1 cellular context compared by ENCODE assay signal in the genomic region with DNA sequence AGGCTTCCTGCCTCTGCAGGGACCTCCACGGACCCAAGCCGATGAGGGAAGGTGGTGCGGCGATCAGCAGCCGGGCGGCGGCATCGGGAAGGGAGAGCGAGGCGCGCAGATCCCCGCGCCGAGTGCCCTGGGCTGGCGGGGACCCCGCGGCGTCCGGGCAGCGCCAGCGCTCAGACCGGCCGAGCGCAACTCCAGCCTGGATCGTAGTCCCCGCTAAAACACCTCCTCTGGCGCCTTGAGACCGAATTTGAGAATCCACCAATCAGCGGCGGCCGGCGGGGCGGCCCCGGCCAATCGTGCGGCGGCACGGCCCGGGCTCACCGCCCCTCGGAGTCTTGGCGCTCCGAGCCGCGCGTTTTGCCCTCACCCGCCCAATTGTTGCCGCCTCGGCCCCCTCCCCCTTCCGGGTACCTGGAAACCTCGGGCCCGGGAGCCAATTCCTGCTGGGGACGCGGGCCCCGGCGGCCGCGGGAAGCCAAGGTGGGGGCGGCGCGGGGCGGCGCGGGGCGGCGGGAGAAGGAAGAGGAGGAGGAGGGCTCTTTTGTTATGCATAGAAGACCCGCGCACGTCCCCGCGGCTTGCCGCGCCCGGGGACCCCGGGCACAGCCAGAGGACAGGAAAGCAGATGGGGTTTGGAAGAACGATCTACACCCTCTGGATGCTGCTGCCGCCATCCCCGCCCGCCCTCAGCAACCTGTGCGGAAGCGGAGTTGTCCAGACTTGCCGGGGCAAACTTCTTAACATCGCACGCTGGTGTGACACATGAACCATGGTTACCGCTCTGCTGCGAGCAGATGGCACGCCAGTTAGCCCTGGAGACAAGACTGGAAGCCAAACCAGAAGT.
TF ChIP-seq lines count a peak whose summit lies in the region.

A gene with protein sequence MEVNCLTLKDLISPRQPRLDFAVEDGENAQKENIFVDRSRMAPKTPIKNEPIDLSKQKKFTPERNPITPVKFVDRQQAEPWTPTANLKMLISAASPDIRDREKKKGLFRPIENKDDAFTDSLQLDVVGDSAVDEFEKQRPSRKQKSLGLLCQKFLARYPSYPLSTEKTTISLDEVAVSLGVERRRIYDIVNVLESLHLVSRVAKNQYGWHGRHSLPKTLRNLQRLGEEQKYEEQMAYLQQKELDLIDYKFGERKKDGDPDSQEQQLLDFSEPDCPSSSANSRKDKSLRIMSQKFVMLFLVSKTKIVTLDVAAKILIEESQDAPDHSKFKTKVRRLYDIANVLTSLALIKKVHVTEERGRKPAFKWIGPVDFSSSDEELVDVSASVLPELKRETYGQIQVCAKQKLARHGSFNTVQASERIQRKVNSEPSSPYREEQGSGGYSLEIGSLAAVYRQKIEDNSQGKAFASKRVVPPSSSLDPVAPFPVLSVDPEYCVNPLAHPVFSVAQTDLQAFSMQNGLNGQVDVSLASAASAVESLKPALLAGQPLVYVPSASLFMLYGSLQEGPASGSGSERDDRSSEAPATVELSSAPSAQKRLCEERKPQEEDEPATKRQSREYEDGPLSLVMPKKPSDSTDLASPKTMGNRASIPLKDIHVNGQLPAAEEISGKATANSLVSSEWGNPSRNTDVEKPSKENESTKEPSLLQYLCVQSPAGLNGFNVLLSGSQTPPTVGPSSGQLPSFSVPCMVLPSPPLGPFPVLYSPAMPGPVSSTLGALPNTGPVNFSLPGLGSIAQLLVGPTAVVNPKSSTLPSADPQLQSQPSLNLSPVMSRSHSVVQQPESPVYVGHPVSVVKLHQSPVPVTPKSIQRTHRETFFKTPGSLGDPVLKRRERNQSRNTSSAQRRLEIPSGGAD (minus strand): TSS at position 209 of the 844 bp plus-strand sequence. CDS start 934 bp downstream, outside the sequence.

TF ChIP-seq in HepG2, 621 proteins besides CTCF, POLR2A, EP300 and RAD21 (continued from another document and continues in another):
- TF ChIP-seq, protein P1, sequence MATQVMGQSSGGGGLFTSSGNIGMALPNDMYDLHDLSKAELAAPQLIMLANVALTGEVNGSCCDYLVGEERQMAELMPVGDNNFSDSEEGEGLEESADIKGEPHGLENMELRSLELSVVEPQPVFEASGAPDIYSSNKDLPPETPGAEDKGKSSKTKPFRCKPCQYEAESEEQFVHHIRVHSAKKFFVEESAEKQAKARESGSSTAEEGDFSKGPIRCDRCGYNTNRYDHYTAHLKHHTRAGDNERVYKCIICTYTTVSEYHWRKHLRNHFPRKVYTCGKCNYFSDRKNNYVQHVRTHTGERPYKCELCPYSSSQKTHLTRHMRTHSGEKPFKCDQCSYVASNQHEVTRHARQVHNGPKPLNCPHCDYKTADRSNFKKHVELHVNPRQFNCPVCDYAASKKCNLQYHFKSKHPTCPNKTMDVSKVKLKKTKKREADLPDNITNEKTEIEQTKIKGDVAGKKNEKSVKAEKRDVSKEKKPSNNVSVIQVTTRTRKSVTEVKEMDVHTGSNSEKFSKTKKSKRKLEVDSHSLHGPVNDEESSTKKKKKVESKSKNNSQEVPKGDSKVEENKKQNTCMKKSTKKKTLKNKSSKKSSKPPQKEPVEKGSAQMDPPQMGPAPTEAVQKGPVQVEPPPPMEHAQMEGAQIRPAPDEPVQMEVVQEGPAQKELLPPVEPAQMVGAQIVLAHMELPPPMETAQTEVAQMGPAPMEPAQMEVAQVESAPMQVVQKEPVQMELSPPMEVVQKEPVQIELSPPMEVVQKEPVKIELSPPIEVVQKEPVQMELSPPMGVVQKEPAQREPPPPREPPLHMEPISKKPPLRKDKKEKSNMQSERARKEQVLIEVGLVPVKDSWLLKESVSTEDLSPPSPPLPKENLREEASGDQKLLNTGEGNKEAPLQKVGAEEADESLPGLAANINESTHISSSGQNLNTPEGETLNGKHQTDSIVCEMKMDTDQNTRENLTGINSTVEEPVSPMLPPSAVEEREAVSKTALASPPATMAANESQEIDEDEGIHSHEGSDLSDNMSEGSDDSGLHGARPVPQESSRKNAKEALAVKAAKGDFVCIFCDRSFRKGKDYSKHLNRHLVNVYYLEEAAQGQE (IDR thresholded peaks at IDR 0.05; ENCODE audit: borderline replicate concordance in 1 of 2, low read depth in 1 of 2, low read length in 2 of 2), result no peak
- TF ChIP-seq ZC3H4 (CRISPR knock-in tag; IDR thresholded peaks at IDR 0.05; ENCODE audit: borderline replicate concordance) (no peak), ZSCAN29 (CRISPR knock-in tag; conservative IDR thresholded peaks at IDR 0.05) (no peak), MIER3 (CRISPR knock-in tag; IDR thresholded peaks at IDR 0.05; ENCODE audit: borderline replicate concordance) (no peak), GFI1 (CRISPR knock-in tag; IDR thresholded peaks at IDR 0.05; ENCODE audit: borderline replicate concordance) (no peak), JUNB (CRISPR knock-in tag; IDR thresholded peaks at IDR 0.05; ENCODE audit: borderline replicate concordance) (no peak), ZNF33A (CRISPR knock-in tag; IDR thresholded peaks at IDR 0.05; ENCODE audit: borderline replicate concordance) (no peak), ZNF260 (CRISPR knock-in tag; IDR thresholded peaks at IDR 0.05; ENCODE audit: borderline replicate concordance, low read depth) (no peak), RBM22 (optimal IDR thresholded peaks at IDR 0.05; ENCODE audit: low read length) (no peak)
- TF ChIP-seq, protein P2, sequence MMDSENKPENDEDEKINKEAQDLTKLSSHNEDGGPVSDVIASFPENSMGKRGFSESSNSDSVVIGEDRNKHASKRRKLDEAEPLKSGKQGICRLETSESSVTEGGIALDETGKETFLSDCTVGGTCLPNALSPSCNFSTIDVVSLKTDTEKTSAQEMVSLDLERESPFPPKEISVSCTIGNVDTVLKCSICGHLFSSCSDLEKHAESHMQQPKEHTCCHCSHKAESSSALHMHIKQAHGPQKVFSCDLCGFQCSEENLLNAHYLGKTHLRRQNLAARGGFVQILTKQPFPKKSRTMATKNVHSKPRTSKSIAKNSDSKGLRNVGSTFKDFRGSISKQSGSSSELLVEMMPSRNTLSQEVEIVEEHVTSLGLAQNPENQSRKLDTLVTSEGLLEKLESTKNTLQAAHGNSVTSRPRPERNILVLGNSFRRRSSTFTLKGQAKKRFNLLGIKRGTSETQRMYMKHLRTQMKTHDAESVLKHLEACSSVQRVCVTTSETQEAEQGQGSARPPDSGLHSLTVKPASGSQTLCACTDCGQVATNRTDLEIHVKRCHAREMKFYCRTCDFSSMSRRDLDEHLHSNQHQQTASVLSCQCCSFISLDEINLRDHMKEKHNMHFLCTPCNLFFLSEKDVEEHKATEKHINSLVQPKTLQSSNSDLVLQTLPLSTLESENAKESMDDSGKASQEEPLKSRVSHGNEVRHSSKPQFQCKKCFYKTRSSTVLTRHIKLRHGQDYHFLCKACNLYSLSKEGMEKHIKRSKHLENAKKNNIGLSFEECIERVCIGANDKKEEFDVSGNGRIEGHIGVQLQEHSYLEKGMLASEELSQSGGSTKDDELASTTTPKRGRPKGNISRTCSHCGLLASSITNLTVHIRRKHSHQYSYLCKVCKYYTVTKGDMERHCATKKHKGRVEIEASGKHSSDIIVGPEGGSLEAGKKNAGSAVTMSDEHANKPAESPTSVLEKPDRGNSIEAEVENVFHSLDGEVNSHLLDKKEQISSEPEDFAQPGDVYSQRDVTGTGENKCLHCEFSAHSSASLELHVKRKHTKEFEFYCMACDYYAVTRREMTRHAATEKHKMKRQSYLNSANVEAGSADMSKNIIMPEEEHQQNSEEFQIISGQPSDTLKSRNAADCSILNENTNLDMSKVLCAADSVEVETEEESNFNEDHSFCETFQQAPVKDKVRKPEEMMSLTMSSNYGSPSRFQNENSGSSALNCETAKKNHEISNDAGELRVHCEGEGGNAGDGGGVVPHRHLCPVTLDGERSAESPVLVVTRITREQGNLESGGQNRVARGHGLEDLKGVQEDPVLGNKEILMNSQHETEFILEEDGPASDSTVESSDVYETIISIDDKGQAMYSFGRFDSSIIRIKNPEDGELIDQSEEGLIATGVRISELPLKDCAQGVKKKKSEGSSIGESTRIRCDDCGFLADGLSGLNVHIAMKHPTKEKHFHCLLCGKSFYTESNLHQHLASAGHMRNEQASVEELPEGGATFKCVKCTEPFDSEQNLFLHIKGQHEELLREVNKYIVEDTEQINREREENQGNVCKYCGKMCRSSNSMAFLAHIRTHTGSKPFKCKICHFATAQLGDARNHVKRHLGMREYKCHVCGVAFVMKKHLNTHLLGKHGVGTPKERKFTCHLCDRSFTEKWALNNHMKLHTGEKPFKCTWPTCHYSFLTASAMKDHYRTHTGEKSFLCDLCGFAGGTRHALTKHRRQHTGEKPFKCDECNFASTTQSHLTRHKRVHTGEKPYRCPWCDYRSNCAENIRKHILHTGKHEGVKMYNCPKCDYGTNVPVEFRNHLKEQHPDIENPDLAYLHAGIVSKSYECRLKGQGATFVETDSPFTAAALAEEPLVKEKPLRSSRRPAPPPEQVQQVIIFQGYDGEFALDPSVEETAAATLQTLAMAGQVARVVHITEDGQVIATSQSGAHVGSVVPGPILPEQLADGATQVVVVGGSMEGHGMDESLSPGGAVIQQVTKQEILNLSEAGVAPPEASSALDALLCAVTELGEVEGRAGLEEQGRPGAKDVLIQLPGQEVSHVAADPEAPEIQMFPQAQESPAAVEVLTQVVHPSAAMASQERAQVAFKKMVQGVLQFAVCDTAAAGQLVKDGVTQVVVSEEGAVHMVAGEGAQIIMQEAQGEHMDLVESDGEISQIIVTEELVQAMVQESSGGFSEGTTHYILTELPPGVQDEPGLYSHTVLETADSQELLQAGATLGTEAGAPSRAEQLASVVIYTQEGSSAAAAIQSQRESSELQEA (CRISPR knock-in tag; IDR thresholded peaks at IDR 0.05; ENCODE audit: not compliant biosample characterization), result no peak
- TF ChIP-seq, protein P3, sequence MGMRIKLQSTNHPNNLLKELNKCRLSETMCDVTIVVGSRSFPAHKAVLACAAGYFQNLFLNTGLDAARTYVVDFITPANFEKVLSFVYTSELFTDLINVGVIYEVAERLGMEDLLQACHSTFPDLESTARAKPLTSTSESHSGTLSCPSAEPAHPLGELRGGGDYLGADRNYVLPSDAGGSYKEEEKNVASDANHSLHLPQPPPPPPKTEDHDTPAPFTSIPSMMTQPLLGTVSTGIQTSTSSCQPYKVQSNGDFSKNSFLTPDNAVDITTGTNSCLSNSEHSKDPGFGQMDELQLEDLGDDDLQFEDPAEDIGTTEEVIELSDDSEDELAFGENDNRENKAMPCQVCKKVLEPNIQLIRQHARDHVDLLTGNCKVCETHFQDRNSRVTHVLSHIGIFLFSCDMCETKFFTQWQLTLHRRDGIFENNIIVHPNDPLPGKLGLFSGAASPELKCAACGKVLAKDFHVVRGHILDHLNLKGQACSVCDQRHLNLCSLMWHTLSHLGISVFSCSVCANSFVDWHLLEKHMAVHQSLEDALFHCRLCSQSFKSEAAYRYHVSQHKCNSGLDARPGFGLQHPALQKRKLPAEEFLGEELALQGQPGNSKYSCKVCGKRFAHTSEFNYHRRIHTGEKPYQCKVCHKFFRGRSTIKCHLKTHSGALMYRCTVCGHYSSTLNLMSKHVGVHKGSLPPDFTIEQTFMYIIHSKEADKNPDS (CRISPR knock-in tag; IDR thresholded peaks at IDR 0.05), result no peak
- TF ChIP-seq, protein P4, sequence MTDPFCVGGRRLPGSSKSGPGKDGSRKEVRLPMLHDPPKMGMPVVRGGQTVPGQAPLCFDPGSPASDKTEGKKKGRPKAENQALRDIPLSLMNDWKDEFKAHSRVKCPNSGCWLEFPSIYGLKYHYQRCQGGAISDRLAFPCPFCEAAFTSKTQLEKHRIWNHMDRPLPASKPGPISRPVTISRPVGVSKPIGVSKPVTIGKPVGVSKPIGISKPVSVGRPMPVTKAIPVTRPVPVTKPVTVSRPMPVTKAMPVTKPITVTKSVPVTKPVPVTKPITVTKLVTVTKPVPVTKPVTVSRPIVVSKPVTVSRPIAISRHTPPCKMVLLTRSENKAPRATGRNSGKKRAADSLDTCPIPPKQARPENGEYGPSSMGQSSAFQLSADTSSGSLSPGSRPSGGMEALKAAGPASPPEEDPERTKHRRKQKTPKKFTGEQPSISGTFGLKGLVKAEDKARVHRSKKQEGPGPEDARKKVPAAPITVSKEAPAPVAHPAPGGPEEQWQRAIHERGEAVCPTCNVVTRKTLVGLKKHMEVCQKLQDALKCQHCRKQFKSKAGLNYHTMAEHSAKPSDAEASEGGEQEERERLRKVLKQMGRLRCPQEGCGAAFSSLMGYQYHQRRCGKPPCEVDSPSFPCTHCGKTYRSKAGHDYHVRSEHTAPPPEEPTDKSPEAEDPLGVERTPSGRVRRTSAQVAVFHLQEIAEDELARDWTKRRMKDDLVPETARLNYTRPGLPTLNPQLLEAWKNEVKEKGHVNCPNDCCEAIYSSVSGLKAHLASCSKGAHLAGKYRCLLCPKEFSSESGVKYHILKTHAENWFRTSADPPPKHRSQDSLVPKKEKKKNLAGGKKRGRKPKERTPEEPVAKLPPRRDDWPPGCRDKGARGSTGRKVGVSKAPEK (CRISPR knock-in tag; IDR thresholded peaks at IDR 0.05; ENCODE audit: borderline replicate concordance), result no peak
- TF ChIP-seq, protein P5, sequence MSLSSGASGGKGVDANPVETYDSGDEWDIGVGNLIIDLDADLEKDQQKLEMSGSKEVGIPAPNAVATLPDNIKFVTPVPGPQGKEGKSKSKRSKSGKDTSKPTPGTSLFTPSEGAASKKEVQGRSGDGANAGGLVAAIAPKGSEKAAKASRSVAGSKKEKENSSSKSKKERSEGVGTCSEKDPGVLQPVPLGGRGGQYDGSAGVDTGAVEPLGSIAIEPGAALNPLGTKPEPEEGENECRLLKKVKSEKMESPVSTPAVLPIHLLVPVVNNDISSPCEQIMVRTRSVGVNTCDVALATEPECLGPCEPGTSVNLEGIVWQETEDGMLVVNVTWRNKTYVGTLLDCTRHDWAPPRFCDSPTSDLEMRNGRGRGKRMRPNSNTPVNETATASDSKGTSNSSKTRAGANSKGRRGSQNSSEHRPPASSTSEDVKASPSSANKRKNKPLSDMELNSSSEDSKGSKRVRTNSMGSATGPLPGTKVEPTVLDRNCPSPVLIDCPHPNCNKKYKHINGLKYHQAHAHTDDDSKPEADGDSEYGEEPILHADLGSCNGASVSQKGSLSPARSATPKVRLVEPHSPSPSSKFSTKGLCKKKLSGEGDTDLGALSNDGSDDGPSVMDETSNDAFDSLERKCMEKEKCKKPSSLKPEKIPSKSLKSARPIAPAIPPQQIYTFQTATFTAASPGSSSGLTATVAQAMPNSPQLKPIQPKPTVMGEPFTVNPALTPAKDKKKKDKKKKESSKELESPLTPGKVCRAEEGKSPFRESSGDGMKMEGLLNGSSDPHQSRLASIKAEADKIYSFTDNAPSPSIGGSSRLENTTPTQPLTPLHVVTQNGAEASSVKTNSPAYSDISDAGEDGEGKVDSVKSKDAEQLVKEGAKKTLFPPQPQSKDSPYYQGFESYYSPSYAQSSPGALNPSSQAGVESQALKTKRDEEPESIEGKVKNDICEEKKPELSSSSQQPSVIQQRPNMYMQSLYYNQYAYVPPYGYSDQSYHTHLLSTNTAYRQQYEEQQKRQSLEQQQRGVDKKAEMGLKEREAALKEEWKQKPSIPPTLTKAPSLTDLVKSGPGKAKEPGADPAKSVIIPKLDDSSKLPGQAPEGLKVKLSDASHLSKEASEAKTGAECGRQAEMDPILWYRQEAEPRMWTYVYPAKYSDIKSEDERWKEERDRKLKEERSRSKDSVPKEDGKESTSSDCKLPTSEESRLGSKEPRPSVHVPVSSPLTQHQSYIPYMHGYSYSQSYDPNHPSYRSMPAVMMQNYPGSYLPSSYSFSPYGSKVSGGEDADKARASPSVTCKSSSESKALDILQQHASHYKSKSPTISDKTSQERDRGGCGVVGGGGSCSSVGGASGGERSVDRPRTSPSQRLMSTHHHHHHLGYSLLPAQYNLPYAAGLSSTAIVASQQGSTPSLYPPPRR (CRISPR knock-in tag; IDR thresholded peaks at IDR 0.05; ENCODE audit: borderline replicate concordance), result no peak
